5 cellular contexts compared by ENCODE assay signal in genomic region chr11:110580571-110580970, GRCh38.
"Had no signal": no experiment of that assay in that cellular context is flagged by ENCODE, and none has a peak within 500 bp of the region (broad histone marks: within the 10 kb centered on the region; RNA-seq: fewer than 3 reads in every experiment).

No MANE protein-coding gene starts in this region.

- H3K4me3 ChIP-seq: K562 had no signal

- ATAC-seq: HepG2, K562 had no signal

- H3K27ac ChIP-seq: HL-60 had no signal

- DNase-seq: IMR-90, KBM-7 had no signal
